ENCODE assay signal across 8 cellular contexts in the genomic region with DNA sequence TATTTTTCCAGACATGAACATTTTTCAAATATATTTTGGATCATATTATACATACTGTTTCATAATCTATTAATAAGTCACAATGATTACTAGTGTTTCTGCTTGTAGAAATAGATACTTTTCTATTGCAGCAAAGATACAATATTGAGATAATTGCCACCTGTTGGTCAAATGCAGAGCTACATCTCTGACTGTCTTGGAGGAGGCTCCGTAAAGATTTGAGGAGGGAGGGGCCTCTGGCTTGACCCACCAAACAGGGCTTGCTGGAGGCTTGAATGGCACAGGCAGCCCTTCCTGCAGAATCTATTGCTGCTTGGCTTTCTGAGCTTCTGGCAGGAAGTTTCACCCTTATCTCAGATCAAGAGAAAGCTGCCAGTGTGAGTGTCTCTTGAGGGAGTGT.
DNase-seq lines count a peak whose midpoint lies in the region; ATAC-seq, FAIRE-seq and TF ChIP-seq lines count a peak whose summit lies in the region.

No MANE protein-coding gene starts in this region.

- TF ChIP-seq RAD21 in HepG2 (CRISPR knock-in tag; IDR thresholded peaks at IDR 0.05), result no peak

- no peak overlapping the region for H2AFZ ChIP-seq in HepG2 (ENCODE audit: low read length)

- H3K4me3 ChIP-seq in cardiac fibroblast (replicated peaks in 1 of 2; ENCODE audit: low read depth in 2 of 2, low read length in 2 of 2) (no peak overlapping the region), HepG2 (replicated peaks in 1 of 3; ENCODE audit: insufficient read depth in 1 of 3, low read depth in 2 of 3, low read length in 3 of 3) (no peak overlapping the region), transverse colon (no peak overlapping the region)

- peak; percentile 86 for FAIRE-seq in GM18507 (lab: Jason Lieb, UNC)
- peak; percentile 57 for FAIRE-seq in HepG2 (lab: Jason Lieb, UNC)

- H3K4me2 ChIP-seq in HepG2 (ENCODE audit: low read depth, low read length), result no peak overlapping the region

- no CpG with 5 or more reads among the region's 1 CpG for WGBS in HepG2 (ENCODE audit: low lambda C conversion rate)
- WGBS in transverse colon (ENCODE audit: low coverage in 1 of 2), 2 donors, result 0% methylated on average over 1 of the region's 1 CpG; no CpG with 5 or more reads in 1 of the 2 donors

- H3K9me3 ChIP-seq in HepG2 (ENCODE audit: low read length) (no peaks in the 10 kb centered on the region), transverse colon (no peaks in the 10 kb centered on the region)

- intact Hi-C loops in HepG2 (cut with micrococcal nuclease; ENCODE audit: unreplicated experiment) (loop anchor here (5.0 kb wide), 1 partner anchor 162 kb away; no protein-coding TSS in a partner anchor), transverse colon (cut with DNase I; ENCODE audit: low total_unique reads) (loop anchor here (10.0 kb wide), 1 partner anchor 344 kb away; no protein-coding TSS in a partner anchor)

- TF ChIP-seq EP300 in HepG2 (IDR thresholded peaks at IDR 0.05; ENCODE audit: low read depth in 2 of 2, low read length in 2 of 2) (no peak), HepG2 (CRISPR knock-in tag; IDR thresholded peaks at IDR 0.05; ENCODE audit: borderline replicate concordance) (no peak), transverse colon (IDR thresholded peaks at IDR 0.05; ENCODE audit: low read depth) (no peak)

- TF ChIP-seq CTCF in AG09319 (IDR thresholded peaks at IDR 0.05; ENCODE audit: low read depth, low read length) (peak; percentile 54), RWPE1 (conservative IDR thresholded peaks at IDR 0.05; ENCODE audit: low read depth) (no peak), cardiac fibroblast (IDR thresholded peaks at IDR 0.05; ENCODE audit: low read depth, low read length) (peak; percentile 25), HepG2 (CRISPR knock-in tag; IDR thresholded peaks at IDR 0.05) (peak; percentile 30; the same call in 1 of the 2 replicates), transverse colon (IDR thresholded peaks at IDR 0.05) (peak; percentile 23 to 41 (median 37))

- DNase-seq in AG09319 (ENCODE audit: extremely low read depth, low read depth) (peak; percentile 8), GM18507 (ENCODE audit: extremely low spot score, insufficient read length, low read depth) (no peak), RWPE1 (ENCODE audit: low spot score) (peak; percentile 2), cardiac fibroblast (ENCODE audit: low read depth in 2 of 2) (peak; percentile 46 to 52), HepG2 (ENCODE audit: low spot score) (peak; percentile 2), transverse colon (no peak), NCI-H748 (lab: John Stamatoyannopoulos, UW; ENCODE audit: unreplicated experiment) (no peak)

- H3K4me1 ChIP-seq in HepG2 (ENCODE audit: insufficient read depth, low read length) (no peaks in the 10 kb centered on the region), transverse colon (no peaks in the 10 kb centered on the region)

- H3K27ac ChIP-seq in RWPE1, result no peak overlapping the region
- no peak overlapping the region for H3K27ac ChIP-seq in HepG2 (ENCODE audit: extremely low read length, insufficient read depth, low read length)
- no peak overlapping the region for H3K27ac ChIP-seq in transverse colon

- H3K79me2 ChIP-seq in HepG2 (ENCODE audit: insufficient read depth, low read length), result no peaks in the 10 kb centered on the region

- BruUV-seq in HepG2 (replicated peaks; lab: Mats Ljungman, UMichigan), result no TSS peak

- H3K27me3 ChIP-seq in HepG2 (ENCODE audit: control insufficient read depth in 1 of 2, insufficient read depth in 2 of 2, low read length in 2 of 2), result no peaks in the 10 kb centered on the region
- H3K27me3 ChIP-seq in transverse colon, result no peaks in the 10 kb centered on the region

- H4K20me1 ChIP-seq in HepG2 (ENCODE audit: insufficient read depth, low read length), result no peaks in the 10 kb centered on the region

- CTCF ChIA-PET in RWPE1 (lab: Yijun Ruan, JAX) (interaction anchor here (0.6 to 0.9 kb wide), 3 partner anchors 46 to 288 kb away, joined by 3 to 4 read pairs (median 3); no protein-coding TSS in a partner anchor), HepG2 (lab: Yijun Ruan, JAX; ENCODE audit: low intra/inter-chr PET ratio, low total read pairs) (interaction anchor here (1.2 kb wide), 1 partner anchor 163 kb away, joined by 4 read pairs; no protein-coding TSS in a partner anchor)

- ATAC-seq in HG03103 (IDR thresholded peaks at IDR 0.05; ENCODE audit: low read depth, unreplicated experiment) (peak; percentile 87), HepG2 (peak; percentile 47; the same call in 1 of the 3 replicates)

- H3K9ac ChIP-seq in HepG2 (ENCODE audit: insufficient read depth, low read depth, low read length), result no peak overlapping the region

- in situ Hi-C loops in HepG2 (cut with HindIII; ENCODE audit: extremely low pct_ligation_motif_present, low pct_unique_long_range_greater_than_20kb), result no loop called here
- in situ Hi-C loops in transverse colon (cut with MboI; ENCODE audit: low pct_ligation_motif_present in 1 of 4, low pct_unique_long_range_greater_than_20kb in 1 of 4, low sequenced_read_pairs in 3 of 4), result loop anchor here in 3 of 4 donors (25.0 kb wide), 2 partner anchors 172 to 347 kb away; a partner anchor contains a TSS

- no peak for TF ChIP-seq POLR2A in HepG2 (IDR thresholded peaks at IDR 0.05; ENCODE audit: insufficient read depth in 1 of 2, low read depth in 2 of 2, low read length in 2 of 2)
- no peak for TF ChIP-seq POLR2A in transverse colon (IDR thresholded peaks at IDR 0.05)

- POLR2A ChIA-PET in RWPE1 (lab: Yijun Ruan, JAX; ENCODE audit: low non-redundant PET) (no interaction called here), HepG2 (lab: Yijun Ruan, JAX) (no interaction called here)

- H3K36me3 ChIP-seq in HepG2 (replicated peaks in 1 of 2; ENCODE audit: control insufficient read depth in 1 of 2, insufficient read depth in 2 of 2, low read length in 2 of 2) (no peaks in the 10 kb centered on the region), transverse colon (no peaks in the 10 kb centered on the region)

TF ChIP-seq in HepG2, 621 proteins besides CTCF, POLR2A, EP300 and RAD21:
- TF ChIP-seq MEIS2 (CRISPR knock-in tag; IDR thresholded peaks at IDR 0.05), result no peak
- no peak for TF ChIP-seq ATF7-NPFF (CRISPR knock-in tag; IDR thresholded peaks at IDR 0.05; ENCODE audit: low read depth)
- no peak for TF ChIP-seq XRCC5 (optimal IDR thresholded peaks at IDR 0.05; ENCODE audit: low read length)
- no peak for TF ChIP-seq LCORL (IDR thresholded peaks at IDR 0.05)
- TF ChIP-seq LCORL (CRISPR knock-in tag; IDR thresholded peaks at IDR 0.05), result no peak
TF ChIP-seq in HepG2: peak in this region for 0.

Comparison
In these comparisons a context has a peak if more than half of its experiments do, and no peak if none do; other contexts are left out.
1. DNase-seq: peak in AG09319 (single experiment), RWPE1 (single experiment), cardiac fibroblast (2 of 2) and HepG2 (single experiment); none in GM18507 (single experiment), transverse colon (single experiment) and NCI-H748 (single experiment).